Comparison of ENCODE assay signal across 14 cellular contexts in genomic region chr7:106058925-106059324, GRCh38. TPM values are rescaled to one million over a fixed set of nuclear protein-coding genes. Genes with fewer than 3 reads are reported as not detected.
A peak's percentile ranks its signal among the peaks of the same experiment; 100 is the strongest.
DNase-seq lines count a peak whose midpoint lies in the region; ATAC-seq, FAIRE-seq and TF ChIP-seq lines count a peak whose summit lies in the region.
"Had no signal": no experiment of that assay in that cellular context is flagged by ENCODE, and none has a peak within 500 bp of the region (broad histone marks: within the 10 kb centered on the region; RNA-seq: fewer than 3 reads in every experiment).

No MANE protein-coding gene starts in this region.

- peaks cover 21% of the 10 kb centered on the region; the same call in 2 of the 3 replicates for H3K9me3 ChIP-seq in GM12878 (replicated peaks; ENCODE audit: control insufficient read depth, insufficient read depth, low read length)
- H3K9me3 ChIP-seq in mesodermal cell (ENCODE audit: control insufficient read depth, low read length): no peaks in the 10 kb centered on the region
- no peaks in the 10 kb centered on the region for H3K9me3 ChIP-seq in tibial nerve

- no peaks in the 10 kb centered on the region for H3K79me2 ChIP-seq in GM12878 (ENCODE audit: control insufficient read depth, insufficient read depth, low read length)

- SMC1A ChIA-PET in GM12878 (lab: Charles Lee; ENCODE audit: uncharacterized antibody, unreplicated experiment): interaction anchor here (0.6 to 8.8 kb wide), 22 partner anchors 7 to 227 kb away, joined by 3 to 223 read pairs (median 8); partner anchors contain the start of gene SYPL1

- peak overlapping the region; percentile 4; the same call in 1 of the 2 replicates for H3K4me3 ChIP-seq in GM12878
- H3K4me3 ChIP-seq in mesodermal cell (ENCODE audit: extremely low read depth, insufficient read depth, low read length, poor library complexity, severe bottlenecking): no peak overlapping the region
- no peak overlapping the region for H3K4me3 ChIP-seq in tibial nerve

- FAIRE-seq in GM12878 (lab: Jason Lieb, UNC): no peak

- no peak for TF ChIP-seq RAD21 in GM12878 (IDR thresholded peaks at IDR 0.05; ENCODE audit: insufficient read depth, low read depth, low read length)

- H4K20me1 ChIP-seq in GM12878 (ENCODE audit: control insufficient read depth, insufficient read depth): no peaks in the 10 kb centered on the region

- 84% methylated on average over 3 of the region's 3 CpGs for WGBS in GM12878 (ENCODE audit: insufficient coverage, insufficient replicate concordance, low lambda C conversion rate, missing lambda C conversion rate)
- WGBS in mesodermal cell (ENCODE audit: insufficient coverage in 2 of 2), 2 experiments: 81 to 100% methylated on average over 2 to 3 of the region's 3 CpGs
- 47 to 55% methylated on average over 3 of the region's 3 CpGs for whole genome bisulfite sequencing in tibial nerve, 2 donors

- TF ChIP-seq CTCF in GM12878 (IDR thresholded peaks at IDR 0.05 in 2 of 3, conservative IDR thresholded peaks at IDR 0.05 in 1 of 3; ENCODE audit: control insufficient read depth in 2 of 3, extremely low read depth in 1 of 3, insufficient read depth in 1 of 3, low read depth in 3 of 3, low read length in 3 of 3) (no peak), tibial nerve (IDR thresholded peaks at IDR 0.05) (no peak)

- no peaks in the 10 kb centered on the region for H3K27me3 ChIP-seq in GM12878 (replicated peaks in 1 of 2; ENCODE audit: control insufficient read depth in 2 of 2, insufficient read depth in 2 of 2, low read length in 1 of 2)
- no peaks in the 10 kb centered on the region for H3K27me3 ChIP-seq in tibial nerve

- DNase-seq in NCI-H2171 treated with DMSO at 0.1 percent for 48 hours (lab: John Stamatoyannopoulos, UW): peak; percentile 82
- no peak for DNase-seq in NCI-H2171 (lab: John Stamatoyannopoulos, UW)
- no peak for DNase-seq in GM12878 (ENCODE audit: low read depth, low spot score)
- no peak for DNase-seq in tibial nerve (ENCODE audit: low spot score in 2 of 2)
- no peak for DNase-seq in mesenteric fat pad (ENCODE audit: low spot score)
- DNase-seq in NCI-H1930 (lab: John Stamatoyannopoulos, UW): no peak
- no peak for DNase-seq in KG1 (lab: John Stamatoyannopoulos, UW)
- DNase-seq: activated T-cell treated with anti-CD3 and anti-CD28 coated beads, Interleukin-2, amount 50 U/mL, for 4 hours; CD8-positive, alpha-beta memory T cell; NCI-H2081 treated with DMSO at 0.1 percent for 48 hours; stimulated activated CD4-positive, alpha-beta T cell treated with anti-CD3 and anti-CD28 coated beads, Interleukin-2, amount 100 ng/mL, for 48 hours had no signal

- in situ Hi-C loops in GM12878 (cut with MboI): loop anchor here (5.0 kb wide), 1 partner anchor 93 kb away; no protein-coding TSS in a partner anchor

- peak overlapping the region; percentile 84 for H3K4me2 ChIP-seq in GM12878 (ENCODE audit: control insufficient read depth, insufficient read depth)

- BruUV-seq in GM12878 (replicated peaks; lab: Mats Ljungman, UMichigan): no TSS peak

- H2AFZ ChIP-seq in GM12878 (ENCODE audit: control insufficient read depth, low read depth, low read length): peak overlapping the region; percentile 50

- TF ChIP-seq EP300 in GM12878 (IDR thresholded peaks at IDR 0.05; ENCODE audit: borderline replicate concordance in 1 of 2, control insufficient read depth in 1 of 2, low read depth in 2 of 2, low read length in 2 of 2): no peak
- TF ChIP-seq EP300 in tibial nerve (IDR thresholded peaks at IDR 0.05): no peak

- H3K27ac ChIP-seq in GM12878 (ENCODE audit: control insufficient read depth, insufficient read depth) (peak overlapping the region; percentile 97), mesodermal cell (ENCODE audit: low read depth, low read length, severe bottlenecking) (peak overlapping the region; percentile 8), tibial nerve (peak overlapping the region; percentile 45 to 84 (median 62))
- H3K27ac ChIP-seq: 22Rv1 had no signal

- POLR2A ChIA-PET in GM12878 (lab: Charles Lee): interaction anchor here (0.6 to 6.2 kb wide), 5 partner anchors 9 to 53 kb away, joined by 3 to 47 read pairs (median 7); partner anchors contain the start of gene SYPL1

- intact Hi-C loops in GM12878 (cut with micrococcal nuclease; ENCODE audit: unreplicated experiment): loop anchor here (1.0 to 10.0 kb wide), 2 partner anchors 12 to 406 kb away; no protein-coding TSS in a partner anchor

- ATAC-seq in GM12878: no peak
- ATAC-seq: activated T-cell treated with anti-CD3 and anti-CD28 coated beads, Interleukin-2, amount 50 U/mL, for 4 hours; HCT116 had no signal

- CTCF ChIA-PET in GM12878 (lab: Yijun Ruan, JAX): interaction anchor here (0.6 to 9.2 kb wide), 14 partner anchors 9 to 406 kb away, joined by 3 to 288 read pairs (median 4); partner anchors contain the start of gene SYPL1

- H3K9ac ChIP-seq in GM12878 (ENCODE audit: control insufficient read depth, insufficient read depth, low read length): peak overlapping the region; percentile 75

- H3K4me1 ChIP-seq in GM12878 (ENCODE audit: control insufficient read depth, insufficient read depth, low read length) (peaks cover 74% of the 10 kb centered on the region), mesodermal cell (ENCODE audit: control insufficient read depth, insufficient read depth, low read length, poor library complexity, severe bottlenecking) (peaks cover 12% of the 10 kb centered on the region), tibial nerve (peaks cover 0 to 47% (median 23%) of the 10 kb centered on the region in 4 donors)

- no peaks in the 10 kb centered on the region for H3K36me3 ChIP-seq in GM12878 (ENCODE audit: control insufficient read depth in 2 of 2, insufficient read depth in 2 of 2, low read length in 1 of 2)
- no peaks in the 10 kb centered on the region for H3K36me3 ChIP-seq in mesodermal cell (ENCODE audit: control insufficient read depth, insufficient read depth, low read length)
- H3K36me3 ChIP-seq in tibial nerve: no peaks in the 10 kb centered on the region

- RAD21 ChIA-PET in GM12878 (lab: Charles Lee; ENCODE audit: unreplicated experiment): interaction anchor here (0.7 to 6.0 kb wide), 20 partner anchors 15 to 494 kb away, joined by 3 to 133 read pairs (median 8); partner anchors contain the start of genes NAMPT and SYPL1

- no peak for TF ChIP-seq POLR2A in GM12878 (IDR thresholded peaks at IDR 0.05; ENCODE audit: low read depth, low read length)
- TF ChIP-seq POLR2A in tibial nerve (IDR thresholded peaks at IDR 0.05): no peak

TF ChIP-seq in GM12878, 131 proteins besides CTCF, POLR2A, EP300 and RAD21 (continues in another document):
- no peak for TF ChIP-seq USF2 (IDR thresholded peaks at IDR 0.05; ENCODE audit: borderline replicate concordance, low read depth, low read length)
- TF ChIP-seq BHLHE40 (IDR thresholded peaks at IDR 0.05; ENCODE audit: borderline replicate concordance in 1 of 2, low read depth in 2 of 2, low read length in 1 of 2): no peak
- no peak for TF ChIP-seq CREB1 (IDR thresholded peaks at IDR 0.05; ENCODE audit: low read depth)
- no peak for TF ChIP-seq IKZF2 (IDR thresholded peaks at IDR 0.05)
- TF ChIP-seq SMC3 (IDR thresholded peaks at IDR 0.05; ENCODE audit: borderline replicate concordance, low read length): no peak
- TF ChIP-seq SIX5 (IDR thresholded peaks at IDR 0.05; ENCODE audit: low read depth, low read length, severe bottlenecking): no peak
- TF ChIP-seq, protein P1, sequence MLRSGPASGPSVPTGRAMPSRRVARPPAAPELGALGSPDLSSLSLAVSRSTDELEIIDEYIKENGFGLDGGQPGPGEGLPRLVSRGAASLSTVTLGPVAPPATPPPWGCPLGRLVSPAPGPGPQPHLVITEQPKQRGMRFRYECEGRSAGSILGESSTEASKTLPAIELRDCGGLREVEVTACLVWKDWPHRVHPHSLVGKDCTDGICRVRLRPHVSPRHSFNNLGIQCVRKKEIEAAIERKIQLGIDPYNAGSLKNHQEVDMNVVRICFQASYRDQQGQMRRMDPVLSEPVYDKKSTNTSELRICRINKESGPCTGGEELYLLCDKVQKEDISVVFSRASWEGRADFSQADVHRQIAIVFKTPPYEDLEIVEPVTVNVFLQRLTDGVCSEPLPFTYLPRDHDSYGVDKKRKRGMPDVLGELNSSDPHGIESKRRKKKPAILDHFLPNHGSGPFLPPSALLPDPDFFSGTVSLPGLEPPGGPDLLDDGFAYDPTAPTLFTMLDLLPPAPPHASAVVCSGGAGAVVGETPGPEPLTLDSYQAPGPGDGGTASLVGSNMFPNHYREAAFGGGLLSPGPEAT (IDR thresholded peaks at IDR 0.05; ENCODE audit: low read depth): no peak
- no peak for TF ChIP-seq MYC (IDR thresholded peaks at IDR 0.05; ENCODE audit: insufficient read depth, insufficient read length, insufficient replicate concordance, low read length, severe bottlenecking)

RNA-seq across cellular contexts. Expression of gene SYPL1, which starts 53.2 kb away (rescaled TPM):
- total RNA-seq in GM12878 (2013; cell fraction: nucleolus; rRNA removed): 43.4 and 44.9 TPM in 2 replicates
- total RNA-seq in GM12878 (2014; rRNA removed) (34.5 and 41.2 TPM in 2 replicates), GM12878 (2014; rRNA removed; fragmentation: Illumina TruSeq; extraction: Trizol) (43.5 and 44.3 TPM in 2 replicates), GM12878 (2021) (63.5 and 69.1 TPM in 2 replicates), tibial nerve (10 to 100 TPM; 69.6 to 79.5 (median 71.5) TPM), mesenteric fat pad (70.8 TPM)
- polyA plus RNA-seq in GM12878 (2011; ENCODE audit: low read depth): 23.9 TPM
- polyA plus RNA-seq in GM12878 (2011; rRNA removed) (97.0 and 138 TPM in 2 replicates), GM12878 (2014; fragmentation: Illumina TruSeq; extraction: Trizol) (78.4 and 104 TPM in 2 replicates), GM12878 (2014; fragmentation: Nextera tagmentation; extraction: Ambion mirVana) (100 to 1,000 TPM; 109 to 177 TPM), GM12878 (2014; rRNA removed) (46.1 and 56.9 TPM in 2 replicates), GM12878 (2016; fragmentation: Nextera tagmentation; extraction: Ambion mirVana) (100 to 1,000 TPM in 1 of 2 experiments, 10 to 100 TPM in 1; 96.2 to 103 TPM)
- 50.4 and 71.4 TPM in 2 replicates for polyA plus RNA-seq in GM12878 (2011; cell fraction: cytosol; rRNA removed)
- polyA plus RNA-seq in GM12878 (2011; cell fraction: nucleus; rRNA removed): 22.1 and 24.2 TPM in 2 replicates
- polyA plus RNA-seq in GM12878 (2012): 46.9 and 54.4 TPM in 2 replicates
- polyA minus RNA-seq in GM12878 (2011; rRNA and poly(A)+ RNA removed): 105 and 152 TPM in 2 replicates
- 36.2 and 36.9 TPM in 2 replicates for polyA minus RNA-seq in GM12878 (2011; cell fraction: cytosol; rRNA and poly(A)+ RNA removed)
- polyA minus RNA-seq in GM12878 (2011; cell fraction: nucleus; rRNA and poly(A)+ RNA removed): 22.6 and 37.8 TPM in 2 replicates
- polyA plus RNA-seq in mesodermal cell (2013, experiment 1 of 2): 73.6 TPM
- 84.2 TPM for polyA plus RNA-seq in mesodermal cell (2013, experiment 2 of 2)

Comparison
In these comparisons a context has a peak if more than half of its experiments do, and no peak if none do; other contexts are left out.
1. H3K27ac ChIP-seq: peak in every context shown above with its lines; median percentile 97 in GM12878; 62 in tibial nerve; 8 in mesodermal cell.